In genomic region chr7:2239242-2239641, GRCh38 we compare ENCODE assay signal across 23 cellular contexts. TPM values are rescaled to one million over a fixed set of nuclear protein-coding genes. Genes with fewer than 3 reads are reported as not detected.
DNase-seq lines count a peak whose midpoint lies in the region; ATAC-seq, FAIRE-seq and TF ChIP-seq lines count a peak whose summit lies in the region.
"Had no signal": no experiment of that assay in that cellular context is flagged by ENCODE, and none has a peak within 500 bp of the region (broad histone marks: within the 10 kb centered on the region; RNA-seq: fewer than 3 reads in every experiment).

No MANE protein-coding gene starts in this region.

- no peak for TF ChIP-seq EP300 in K562 (IDR thresholded peaks at IDR 0.05; ENCODE audit: low read length)

- peak overlapping the region; percentile 39 for H3K4me3 Mint-ChIP-seq in activated CD4-positive, alpha-beta T cell treated with anti-CD3 and anti-CD28 coated beads, Interleukin-2, amount 10 ng/mL, durations not matched to agents 24 days and 14 days
- peak overlapping the region; percentile 69 for H3K4me3 Mint-ChIP-seq in neural crest cell

- H3K9me3 ChIP-seq in DND-41 (ENCODE audit: insufficient read depth, low read length, severe bottlenecking) = no peaks in the 10 kb centered on the region
- H3K9me3 ChIP-seq in K562 (replicated peaks; ENCODE audit: control insufficient read depth, insufficient read depth, low read depth, low read length) = no peaks in the 10 kb centered on the region
- H3K9me3 ChIP-seq: BE2C had no signal

- WGBS in K562 (ENCODE audit: insufficient coverage, low coverage, missing lambda C conversion rate) = 94% methylated on average over 9 of the region's 17 CpGs

- ATAC-seq in DND-41 (ENCODE audit: insufficient read depth, low read depth) = no peak
- no peak for ATAC-seq in K562
- no peak for ATAC-seq in HG03354 (IDR thresholded peaks at IDR 0.05; ENCODE audit: poor library complexity, severe bottlenecking, unreplicated experiment)
- ATAC-seq: CD8-positive, alpha-beta T cell had no signal

- CTCF ChIA-PET in K562 (lab: Yijun Ruan, JAX; ENCODE audit: low intra/inter-chr PET ratio) = no interaction called here

- no peak for TF ChIP-seq RAD21 in K562 (CRISPR knock-in tag; conservative IDR thresholded peaks at IDR 0.05 in 1 of 2, IDR thresholded peaks at IDR 0.05 in 1 of 2)

- POLR2A ChIA-PET in K562 (lab: Yijun Ruan, JAX) = interaction anchor here (0.6 kb wide), 1 partner anchor 435 kb away, joined by 3 read pairs; no protein-coding TSS in a partner anchor

- peaks cover 34% of the 10 kb centered on the region for H3K36me3 Mint-ChIP-seq in activated CD4-positive, alpha-beta T cell treated with anti-CD3 and anti-CD28 coated beads, Interleukin-2, amount 10 ng/mL, durations not matched to agents 24 days and 14 days (ENCODE audit: low read depth)
- H3K36me3 Mint-ChIP-seq in neural crest cell (ENCODE audit: low read depth) = peaks cover 6% of the 10 kb centered on the region

- H3K4me1 ChIP-seq in DND-41 (ENCODE audit: insufficient read depth, low read length) (peaks cover 42% of the 10 kb centered on the region), K562 (replicated peaks in 1 of 2; ENCODE audit: control insufficient read depth in 2 of 2, insufficient read depth in 2 of 2, low read length in 2 of 2) (peaks cover 8 to 33% of the 10 kb centered on the region in 2 experiments; a peak in 3 of 5 replicates)

- in situ Hi-C loops in K562 (cut with MboI) = no loop called here

- H3K36me3 ChIP-seq in DND-41 (ENCODE audit: insufficient read depth, low read length) (peaks cover 60% of the 10 kb centered on the region), K562 (ENCODE audit: control insufficient read depth, insufficient read depth, low read length) (peaks cover 59% of the 10 kb centered on the region; the same call in 2 of the 3 replicates)

- FAIRE-seq in K562 (lab: Jason Lieb, UNC) = no peak
- FAIRE-seq: RCC 7860 had no signal

- H2AFZ ChIP-seq in DND-41 (ENCODE audit: low read depth, low read length) = no peak overlapping the region
- H2AFZ ChIP-seq in K562 (ENCODE audit: low read depth, low read length) = no peak overlapping the region

- no peaks in the 10 kb centered on the region for H3K27me3 ChIP-seq in DND-41 (ENCODE audit: insufficient read depth, low read length, poor library complexity)
- H3K27me3 ChIP-seq in K562 (ENCODE audit: control insufficient read depth in 2 of 2, insufficient read depth in 2 of 2, low read length in 2 of 2) = no peaks in the 10 kb centered on the region
- H3K27me3 ChIP-seq: BE2C had no signal

- TF ChIP-seq CTCF in DND-41 (IDR thresholded peaks at IDR 0.05; ENCODE audit: borderline replicate concordance, extremely low read depth, low read length, poor library complexity, severe bottlenecking) (no peak), K562 (IDR thresholded peaks at IDR 0.05 in 2 of 3, conservative IDR thresholded peaks at IDR 0.05 in 1 of 3; ENCODE audit: insufficient read depth in 2 of 3, low read depth in 1 of 3, low read length in 3 of 3) (no peak), neural crest cell (conservative IDR thresholded peaks at IDR 0.05) (no peak)

- no peak for DNase-seq in activated CD4-positive, alpha-beta T cell treated with anti-CD3 and anti-CD28 coated beads, Interleukin-2, amount 10 ng/mL, durations not matched to agents 24 days and 14 days
- no peak for DNase-seq in activated CD4-positive, alpha-beta T cell treated with anti-CD3 and anti-CD28 coated beads for 48 hours
- DNase-seq in DND-41 (no peak), K562 (ENCODE audit: extremely low read depth in 1 of 4, low spot score in 3 of 4) (no peak), neural crest cell (ENCODE audit: low read depth, low spot score) (no peak), KG1 (lab: John Stamatoyannopoulos, UW) (no peak), SW 1271 (lab: John Stamatoyannopoulos, UW) (no peak)
- DNase-seq: BE2C; CD8-positive, alpha-beta T cell; DMS53; H9; MM.1S; NCI-H1105; NCI-H2081 treated with DMSO at 0.1 percent for 48 hours; NCI-H446 treated with DMSO at 0.1 percent for 48 hours; NCI-H69; NK-92 treated with Interleukin-12 subunit alpha and Interleukin-12 subunit beta, amount 100 ng/mL, for 24 hours; SHP77 had no signal

- 0 out of 2 replicates have a peak overlapping the region, but pooled peaks have one; percentile 12 for H3K9ac ChIP-seq in DND-41 (ENCODE audit: low read depth, low read length)
- H3K9ac ChIP-seq in K562 (ENCODE audit: insufficient read depth in 1 of 2, low read depth in 2 of 2, low read length in 2 of 2) = peak overlapping the region in 1 of 2 experiments; percentile 47; a peak in 2 of 4 replicates

- H3K79me2 ChIP-seq in DND-41 (ENCODE audit: insufficient read depth, low read length) = peaks cover 58% of the 10 kb centered on the region
- peaks cover 45% of the 10 kb centered on the region for H3K79me2 ChIP-seq in K562 (ENCODE audit: control insufficient read depth, insufficient read depth, low read length)

- H4K20me1 ChIP-seq in DND-41 (ENCODE audit: insufficient read depth, low read length) = peaks cover 10% of the 10 kb centered on the region
- no peaks in the 10 kb centered on the region for H4K20me1 ChIP-seq in K562 (replicated peaks; ENCODE audit: control insufficient read depth, insufficient read depth, low read length)

- no peaks in the 10 kb centered on the region for H3K9me1 ChIP-seq in K562 (ENCODE audit: control insufficient read depth, insufficient read depth, low read length)

- H3K27ac ChIP-seq in DND-41 (ENCODE audit: low read length) (no peak overlapping the region), K562 (ENCODE audit: extremely low read depth, low read depth, low read length) (no peak overlapping the region)
- H3K27ac ChIP-seq: HL-60, SK-N-MC had no signal

- peaks cover 6% of the 10 kb centered on the region for H3K4me1 Mint-ChIP-seq in activated CD4-positive, alpha-beta T cell treated with anti-CD3 and anti-CD28 coated beads, Interleukin-2, amount 10 ng/mL, durations not matched to agents 24 days and 14 days
- H3K4me1 Mint-ChIP-seq in neural crest cell = peaks cover 16% of the 10 kb centered on the region

- no TSS peak for BruUV-seq in K562 (replicated peaks; lab: Mats Ljungman, UMichigan)

- intact Hi-C loops in activated CD4-positive, alpha-beta T cell treated with anti-CD3 and anti-CD28 coated beads, Interleukin-2, amount 10 ng/mL, durations not matched to agents 24 days and 14 days (cut with micrococcal nuclease) = no loop called here
- intact Hi-C loops in K562 (cut with micrococcal nuclease) = no loop called here

- no peaks in the 10 kb centered on the region for H3K27me3 Mint-ChIP-seq in activated CD4-positive, alpha-beta T cell treated with anti-CD3 and anti-CD28 coated beads, Interleukin-2, amount 10 ng/mL, durations not matched to agents 24 days and 14 days
- H3K27me3 Mint-ChIP-seq in neural crest cell (ENCODE audit: low read depth) = no peaks in the 10 kb centered on the region
- H3K27me3 Mint-ChIP-seq: IgD-negative memory B cell had no signal

- H3K4me2 ChIP-seq in DND-41 (ENCODE audit: insufficient read depth, low read length) (no peak overlapping the region), K562 (ENCODE audit: insufficient read depth, low read length) (no peak overlapping the region)

- no peaks in the 10 kb centered on the region for H3K9me3 Mint-ChIP-seq in activated CD4-positive, alpha-beta T cell treated with anti-CD3 and anti-CD28 coated beads, Interleukin-2, amount 10 ng/mL, durations not matched to agents 24 days and 14 days
- no peaks in the 10 kb centered on the region for H3K9me3 Mint-ChIP-seq in neural crest cell
- H3K9me3 Mint-ChIP-seq: CD8-positive, alpha-beta T cell; H9 had no signal

- no peak overlapping the region for H3K27ac Mint-ChIP-seq in activated CD4-positive, alpha-beta T cell treated with anti-CD3 and anti-CD28 coated beads, Interleukin-2, amount 10 ng/mL, durations not matched to agents 24 days and 14 days
- H3K27ac Mint-ChIP-seq in neural crest cell (ENCODE audit: unreplicated experiment) = no peak overlapping the region
- H3K27ac Mint-ChIP-seq: CD8-positive, alpha-beta T cell; H9 had no signal

- H3K4me3 ChIP-seq in DND-41 (ENCODE audit: low read depth in 1 of 2, low read length in 2 of 2) (no peak overlapping the region), K562 (no peak overlapping the region)
- H3K4me3 ChIP-seq: SK-N-MC had no signal

- no peak for TF ChIP-seq POLR2A in K562 (conservative IDR thresholded peaks at IDR 0.05)

RNA-seq across cellular contexts. Expression of gene MRM2, which starts 2.8 kb away (rescaled TPM):
- 47.2 and 47.9 TPM in 2 replicates for total RNA-seq in activated CD4-positive, alpha-beta T cell treated with anti-CD3 and anti-CD28 coated beads, Interleukin-2, amount 10 ng/mL, durations not matched to agents 24 days and 14 days
- 24.0 and 38.8 TPM in 2 replicates for total RNA-seq in K562 (2011; cell fraction: chromatin; rRNA removed; ENCODE audit: low replicate concordance)
- total RNA-seq in K562 (2011; cell fraction: nucleolus; rRNA removed) = 23.0 and 36.2 TPM in 2 replicates
- 26.9 and 28.0 TPM in 2 replicates for total RNA-seq in K562 (2011; cell fraction: nucleoplasm; rRNA removed)
- total RNA-seq in K562 (2014; rRNA removed) (48.3 and 50.5 TPM in 2 replicates), K562 (2014; rRNA removed; fragmentation: Illumina TruSeq; extraction: Trizol) (41.7 and 43.9 TPM in 2 replicates), K562 (2015; rRNA removed; fragmentation: Illumina TruSeq; extraction: Trizol) (45.9 and 50.7 TPM in 2 replicates), K562 (2021) (47.9 and 50.2 TPM in 2 replicates), neural crest cell (45.1 and 48.5 TPM in 2 replicates)
- polyA plus RNA-seq in K562 (2011; rRNA removed) (29.3 and 32.4 TPM in 2 replicates), K562 (2014; fragmentation: Illumina TruSeq; extraction: Trizol) (54.5 and 62.0 TPM in 2 replicates), K562 (2014; fragmentation: Nextera tagmentation; extraction: Ambion mirVana) (100 to 1,000 TPM in 1 of 2 experiments, 10 to 100 TPM in 1; 70.4 to 116 TPM), K562 (2014; rRNA removed) (44.1 and 50.2 TPM in 2 replicates)
- polyA plus RNA-seq in K562 (2011; cell fraction: cytosol; rRNA removed) = 19.7 and 23.9 TPM in 2 replicates
- 10.7 and 12.6 TPM in 2 replicates for polyA plus RNA-seq in K562 (2011; cell fraction: nucleus; rRNA removed)
- 34.0 and 47.0 TPM in 2 replicates for polyA plus RNA-seq in K562 (2012)
- polyA minus RNA-seq in K562 (2011; rRNA and poly(A)+ RNA removed) = 20.5 and 21.4 TPM in 2 replicates
- polyA minus RNA-seq in K562 (2011; cell fraction: cytosol; rRNA and poly(A)+ RNA removed) = 13.3 and 21.0 TPM in 2 replicates
- polyA minus RNA-seq in K562 (2011; cell fraction: nucleus; rRNA and poly(A)+ RNA removed) = 9.2 and 13.9 TPM in 2 replicates

RNA-seq across cellular contexts. Expression of gene NUDT1, which starts 2.8 kb away (rescaled TPM):
- total RNA-seq in activated CD4-positive, alpha-beta T cell treated with anti-CD3 and anti-CD28 coated beads, Interleukin-2, amount 10 ng/mL, durations not matched to agents 24 days and 14 days = 69.9 and 81.6 TPM in 2 replicates
- 6.3 and 17.2 TPM in 2 replicates for total RNA-seq in K562 (2011; cell fraction: chromatin; rRNA removed; ENCODE audit: low replicate concordance)
- total RNA-seq in K562 (2011; cell fraction: nucleolus; rRNA removed) = 20.5 and 20.8 TPM in 2 replicates
- 16.0 and 16.9 TPM in 2 replicates for total RNA-seq in K562 (2011; cell fraction: nucleoplasm; rRNA removed)
- total RNA-seq in K562 (2014; rRNA removed) = 73.3 and 79.6 TPM in 2 replicates
- 12.7 and 25.8 TPM in 2 replicates for total RNA-seq in K562 (2014; rRNA removed; fragmentation: Illumina TruSeq; extraction: Trizol)
- total RNA-seq in K562 (2015; rRNA removed; fragmentation: Illumina TruSeq; extraction: Trizol) = 45.8 and 48.5 TPM in 2 replicates
- total RNA-seq in K562 (2021) = 39.3 and 44.8 TPM in 2 replicates
- 26.0 and 32.1 TPM in 2 replicates for polyA plus RNA-seq in K562 (2011; rRNA removed)
- polyA plus RNA-seq in K562 (2011; cell fraction: cytosol; rRNA removed) = 42.4 and 49.5 TPM in 2 replicates
- polyA plus RNA-seq in K562 (2011; cell fraction: nucleus; rRNA removed) = 35.5 and 42.6 TPM in 2 replicates
- 74.2 and 74.5 TPM in 2 replicates for polyA plus RNA-seq in K562 (2012)
- polyA plus RNA-seq in K562 (2014; fragmentation: Illumina TruSeq; extraction: Trizol) = 29.6 and 41.1 TPM in 2 replicates
- 10 to 100 TPM in 1 of 2 experiments, 1 to 10 TPM in 1; 5.3 to 16.2 TPM for polyA plus RNA-seq in K562 (2014; fragmentation: Nextera tagmentation; extraction: Ambion mirVana)
- 63.1 and 64.4 TPM in 2 replicates for polyA plus RNA-seq in K562 (2014; rRNA removed)
- polyA minus RNA-seq in K562 (2011; rRNA and poly(A)+ RNA removed) = 10.8 and 13.0 TPM in 2 replicates
- 15.0 and 18.8 TPM in 2 replicates for polyA minus RNA-seq in K562 (2011; cell fraction: cytosol; rRNA and poly(A)+ RNA removed)
- polyA minus RNA-seq in K562 (2011; cell fraction: nucleus; rRNA and poly(A)+ RNA removed) = 6.9 and 7.9 TPM in 2 replicates
- 54.9 and 60.2 TPM in 2 replicates for total RNA-seq in neural crest cell

RNA-seq across cellular contexts. Expression of gene MAD1L1, which starts 6.5 kb away (rescaled TPM):
- 48.3 and 54.0 TPM in 2 replicates for total RNA-seq in activated CD4-positive, alpha-beta T cell treated with anti-CD3 and anti-CD28 coated beads, Interleukin-2, amount 10 ng/mL, durations not matched to agents 24 days and 14 days
- 159 and 265 TPM in 2 replicates for total RNA-seq in K562 (2011; cell fraction: chromatin; rRNA removed; ENCODE audit: low replicate concordance)
- total RNA-seq in K562 (2011; cell fraction: nucleolus; rRNA removed) = 94.7 and 113 TPM in 2 replicates
- 88.9 and 95.8 TPM in 2 replicates for total RNA-seq in K562 (2011; cell fraction: nucleoplasm; rRNA removed)
- total RNA-seq in K562 (2014; rRNA removed) (89.7 and 103 TPM in 2 replicates), K562 (2014; rRNA removed; fragmentation: Illumina TruSeq; extraction: Trizol) (6.8 and 12.3 TPM in 2 replicates), K562 (2015; rRNA removed; fragmentation: Illumina TruSeq; extraction: Trizol) (32.6 TPM in 2 replicates), K562 (2021) (67.4 and 75.3 TPM in 2 replicates), neural crest cell (49.7 and 53.8 TPM in 2 replicates)
- polyA plus RNA-seq in K562 (2011; rRNA removed) (18.0 and 23.3 TPM in 2 replicates), K562 (2014; fragmentation: Illumina TruSeq; extraction: Trizol) (11.4 and 16.7 TPM in 2 replicates), K562 (2014; fragmentation: Nextera tagmentation; extraction: Ambion mirVana) (1 to 10 TPM; 1.7 to 5.0 TPM), K562 (2014; rRNA removed) (53.5 and 65.3 TPM in 2 replicates)
- polyA plus RNA-seq in K562 (2011; cell fraction: cytosol; rRNA removed) = 31.4 and 103 TPM in 2 replicates
- 23.7 and 53.1 TPM in 2 replicates for polyA plus RNA-seq in K562 (2011; cell fraction: nucleus; rRNA removed)
- polyA plus RNA-seq in K562 (2012) = 50.7 and 89.9 TPM in 2 replicates
- polyA minus RNA-seq in K562 (2011; rRNA and poly(A)+ RNA removed) = 14.5 and 17.9 TPM in 2 replicates
- polyA minus RNA-seq in K562 (2011; cell fraction: cytosol; rRNA and poly(A)+ RNA removed) = 34.4 and 62.5 TPM in 2 replicates
- 21.5 and 31.9 TPM in 2 replicates for polyA minus RNA-seq in K562 (2011; cell fraction: nucleus; rRNA and poly(A)+ RNA removed)
